Comparison of ENCODE assay signal across 8 cellular contexts in genomic region chr3:141231923-141232861, GRCh38. TPM values are rescaled to one million over a fixed set of nuclear protein-coding genes. Genes with fewer than 3 reads are reported as not detected.
DNase-seq lines count a peak whose midpoint lies in the region; ATAC-seq and TF ChIP-seq lines count a peak whose summit lies in the region.

No MANE protein-coding gene starts in this region.

- intact Hi-C loops in left lung (cut with DNase I): loop anchor here in 1 of 2 donors (10.0 kb wide), 1 partner anchor 53 kb away; no protein-coding TSS in a partner anchor
- intact Hi-C loops in stomach (cut with DNase I; ENCODE audit: low total_unique reads): loop anchor here (10.0 kb wide), 1 partner anchor 53 kb away; no protein-coding TSS in a partner anchor

- H3K27ac ChIP-seq in left lung (peak overlapping the region in 1 of 2 donors; percentile 89), stomach (peak overlapping the region; percentile 79 to 90 (median 85))

- H3K36me3 ChIP-seq in left lung: no peaks in the 10 kb centered on the region
- peaks cover 0 to 12% (median 3%) of the 10 kb centered on the region in 4 donors for H3K36me3 ChIP-seq in stomach

- TF ChIP-seq EP300 in stomach (IDR thresholded peaks at IDR 0.05): no peak

- no peaks in the 10 kb centered on the region for H3K27me3 ChIP-seq in left lung
- no peaks in the 10 kb centered on the region for H3K27me3 ChIP-seq in stomach

- H3K4me3 ChIP-seq in GM08714 (ENCODE audit: low read length): peak overlapping the region; percentile 54; the same call in 1 of the 2 replicates
- H3K4me3 ChIP-seq in left lung: peak overlapping the region; percentile 74 to 90
- H3K4me3 ChIP-seq in stomach: peak overlapping the region; percentile 78 to 91 (median 82)

- no peak for TF ChIP-seq POLR2A in stomach (IDR thresholded peaks at IDR 0.05)

- TF ChIP-seq CTCF in left lung (IDR thresholded peaks at IDR 0.05) (no peak), stomach (IDR thresholded peaks at IDR 0.05) (peak in 1 of 7 experiments; percentile 9)

- WGBS in stomach, 5 donors: 2 to 4% (median 2%) methylated on average over 46 to 77 of the region's 77 CpGs

- ATAC-seq in HG02938 (IDR thresholded peaks at IDR 0.05; ENCODE audit: unreplicated experiment) (peak; percentile 1), SK-N-SH treated with all-trans-retinoic acid at 6 μM for 48 hours (peak; percentile 26), left lung (peak; percentile 53), GM21576 (IDR thresholded peaks at IDR 0.05; ENCODE audit: unreplicated experiment) (no peak)

- DNase-seq in cerebellum (ENCODE audit: low spot score): peak; percentile 24
- peak; percentile 63 to 91 for DNase-seq in left lung
- DNase-seq in stomach: peak; percentile 66
- no peak for DNase-seq in ecto neural progenitor cell (ENCODE audit: low spot score)

- H3K4me1 ChIP-seq in left lung (peaks cover 0 to 32% of the 10 kb centered on the region in 2 donors), stomach (peaks cover 12 to 46% (median 32%) of the 10 kb centered on the region in 4 donors)

- H3K9me3 ChIP-seq in left lung: no peaks in the 10 kb centered on the region
- H3K9me3 ChIP-seq in stomach: no peaks in the 10 kb centered on the region

TF ChIP-seq in SK-N-SH treated with all-trans-retinoic acid at 6 μM for 48 hours, 23 proteins besides CTCF, POLR2A, EP300 and RAD21:
- no peak for TF ChIP-seq ARNTL (CRISPR knock-in tag; IDR thresholded peaks at IDR 0.05; ENCODE audit: borderline replicate concordance, low read depth)
- TF ChIP-seq ZC3H10 (CRISPR knock-in tag; IDR thresholded peaks at IDR 0.05): no peak
- no peak for TF ChIP-seq PPARA (CRISPR knock-in tag; IDR thresholded peaks at IDR 0.05; ENCODE audit: borderline replicate concordance)
- TF ChIP-seq PATZ1 (CRISPR knock-in tag; IDR thresholded peaks at IDR 0.05; ENCODE audit: borderline replicate concordance): no peak
- TF ChIP-seq TCF4 (CRISPR knock-in tag; IDR thresholded peaks at IDR 0.05; ENCODE audit: borderline replicate concordance): no peak
- TF ChIP-seq ZFP3 (CRISPR knock-in tag; IDR thresholded peaks at IDR 0.05): no peak
- no peak for TF ChIP-seq GLIS3 (CRISPR knock-in tag; IDR thresholded peaks at IDR 0.05)
- no peak for TF ChIP-seq RARB (CRISPR knock-in tag; IDR thresholded peaks at IDR 0.05)
TF ChIP-seq in SK-N-SH treated with all-trans-retinoic acid at 6 μM for 48 hours: peak in this region for 0.

RNA-seq across cellular contexts. Expression of gene PXYLP1, which starts 0.6 kb away (rescaled TPM):
- 47.0 TPM for total RNA-seq in cerebellum
- total RNA-seq in left lung: 10 to 100 TPM; 11.6 to 14.3 TPM
- 10 to 100 TPM in 2 of 5 donors, 1 to 10 TPM in 2, under 1 TPM in 1; 0.58 to 24.8 (median 5.3) TPM for total RNA-seq in stomach
- 1 to 10 TPM; 1.7 to 3.1 (median 2.6) TPM for polyA plus RNA-seq in stomach
